9 cellular contexts compared by ENCODE assay signal in genomic region chr10:8049874-8050560, GRCh38. TPM values are rescaled to one million over a fixed set of nuclear protein-coding genes. Genes with fewer than 3 reads are reported as not detected.
A peak's percentile ranks its signal among the peaks of the same experiment; 100 is the strongest.
DNase-seq lines count a peak whose midpoint lies in the region; ATAC-seq and TF ChIP-seq lines count a peak whose summit lies in the region.
"Had no signal": no experiment of that assay in that cellular context is flagged by ENCODE, and none has a peak within 500 bp of the region (broad histone marks: within the 10 kb centered on the region; RNA-seq: fewer than 3 reads in every experiment).

No MANE protein-coding gene starts in this region.

- peak overlapping the region; percentile 41 for H3K4me3 Mint-ChIP-seq in chondrocyte (ENCODE audit: unreplicated experiment)

- peaks cover 61% of the 10 kb centered on the region for H3K27me3 Mint-ChIP-seq in chondrocyte (ENCODE audit: low read depth)

- H3K9me3 ChIP-seq in mononuclear cell (ENCODE audit: low read depth, low read length) (no peaks in the 10 kb centered on the region), uterus (no peaks in the 10 kb centered on the region)

- intact Hi-C loops in uterus (cut with DNase I; ENCODE audit: low total_unique reads), result no loop called here

- H3K27me3 ChIP-seq in mononuclear cell (ENCODE audit: insufficient read depth, low read length) (peaks cover 89% of the 10 kb centered on the region), uterus (peaks cover 32 to 71% of the 10 kb centered on the region in 2 donors)

- TF ChIP-seq POLR2A in uterus (IDR thresholded peaks at IDR 0.05), result no peak

- CTCF ChIA-PET in HEK293T (lab: Yijun Ruan, JAX), result no interaction called here

- H3K4me3 ChIP-seq in mononuclear cell (ENCODE audit: low read length) (peak overlapping the region; percentile 12), uterus (peak overlapping the region in 1 of 2 donors; percentile 22)

- POLR2A ChIA-PET in HEK293T (lab: Yijun Ruan, JAX), result interaction anchor here (1.0 to 1.1 kb wide), 2 partner anchors 9 to 262 kb away, joined by 3 read pairs; partner anchors contain the start of genes ATP5F1C and KIN

- no peaks in the 10 kb centered on the region for H3K9me3 Mint-ChIP-seq in chondrocyte (ENCODE audit: low read depth)

- H3K36me3 ChIP-seq in uterus, result no peaks in the 10 kb centered on the region

- peaks cover 5% of the 10 kb centered on the region for H3K36me3 Mint-ChIP-seq in chondrocyte (ENCODE audit: low read depth)

- H3K27ac ChIP-seq in 22Rv1, result peak overlapping the region; percentile 86
- H3K27ac ChIP-seq in uterus, result no peak overlapping the region

- DNase-seq in HEK293T (ENCODE audit: extremely low spot score), result no peak
- no peak for DNase-seq in chondrocyte (ENCODE audit: low spot score)
- no peak for DNase-seq in superior temporal gyrus (ENCODE audit: extremely low spot score)
- DNase-seq in uterus, result no peak
- DNase-seq: Kasumi-1 had no signal

- peaks cover 76% of the 10 kb centered on the region for H3K4me1 ChIP-seq in mononuclear cell (ENCODE audit: insufficient read depth, low read length)
- H3K4me1 ChIP-seq in uterus, result peaks cover 0 to 29% of the 10 kb centered on the region in 2 donors

- no peak overlapping the region for H3K27ac Mint-ChIP-seq in chondrocyte (ENCODE audit: unreplicated experiment)

- H3K4me1 Mint-ChIP-seq in chondrocyte (ENCODE audit: low read depth), result peaks cover 32% of the 10 kb centered on the region

- ATAC-seq in HG02870 (IDR thresholded peaks at IDR 0.05; ENCODE audit: unreplicated experiment) (no peak), GM18858 (IDR thresholded peaks at IDR 0.05; ENCODE audit: unreplicated experiment) (no peak)

- TF ChIP-seq CTCF in 22Rv1 (IDR thresholded peaks at IDR 0.05), result no peak; the same call in 1 of the 2 replicates
- TF ChIP-seq CTCF in chondrocyte (IDR thresholded peaks at IDR 0.05), result no peak
- TF ChIP-seq CTCF in uterus (IDR thresholded peaks at IDR 0.05), result no peak

TF ChIP-seq in HEK293T, 16 proteins besides CTCF, POLR2A, EP300 and RAD21:
- TF ChIP-seq LEF1 (IDR thresholded peaks at IDR 0.05; ENCODE audit: borderline replicate concordance) (peak; percentile 41; the same call in 1 of the 2 replicates), SUZ12 (IDR thresholded peaks at IDR 0.05) (no peak), HDGF (IDR thresholded peaks at IDR 0.05; ENCODE audit: borderline replicate concordance) (no peak), CTBP1 (IDR thresholded peaks at IDR 0.05; ENCODE audit: borderline replicate concordance) (no peak)

RNA-seq across cellular contexts. Expression of gene GATA3, which starts 4.5 kb away (rescaled TPM):
- total RNA-seq in chondrocyte (not detected in 3 replicates), mononuclear cell (7.3 TPM), uterus (1 to 10 TPM in 1 of 4 donors, under 1 TPM in 1, not detected in 2; 0.28 to 2.1 TPM)
